1 cellular context compared by ENCODE assay signal in genomic region chr17:1899403-1900000, GRCh38.
TF ChIP-seq lines count a peak whose summit lies in the region.

No MANE protein-coding gene starts in this region.

TF ChIP-seq in SK-N-SH treated with all-trans-retinoic acid at 6 μM for 48 hours, 23 proteins besides CTCF, POLR2A, EP300 and RAD21 (continued from another document):
- no peak for TF ChIP-seq SNAI2 (CRISPR knock-in tag; IDR thresholded peaks at IDR 0.05)
- TF ChIP-seq ZNF565 (CRISPR knock-in tag; conservative IDR thresholded peaks at IDR 0.05; ENCODE audit: low read depth) = no peak
- no peak for TF ChIP-seq CREB5 (CRISPR knock-in tag; IDR thresholded peaks at IDR 0.05; ENCODE audit: low read depth)
- no peak for TF ChIP-seq ZNF8 (CRISPR knock-in tag; IDR thresholded peaks at IDR 0.05)
- no peak for TF ChIP-seq ZC3H10 (CRISPR knock-in tag; IDR thresholded peaks at IDR 0.05)
- no peak for TF ChIP-seq ZFP30 (CRISPR knock-in tag; IDR thresholded peaks at IDR 0.05)
- TF ChIP-seq ZFP3 (CRISPR knock-in tag; IDR thresholded peaks at IDR 0.05) = no peak
- TF ChIP-seq TCF4 (CRISPR knock-in tag; IDR thresholded peaks at IDR 0.05; ENCODE audit: borderline replicate concordance) = no peak
- TF ChIP-seq PPARA (CRISPR knock-in tag; IDR thresholded peaks at IDR 0.05; ENCODE audit: borderline replicate concordance) = no peak
- no peak for TF ChIP-seq RARB (CRISPR knock-in tag; IDR thresholded peaks at IDR 0.05)
- TF ChIP-seq BACH2 (CRISPR knock-in tag; IDR thresholded peaks at IDR 0.05; ENCODE audit: borderline replicate concordance) = no peak
TF ChIP-seq in SK-N-SH treated with all-trans-retinoic acid at 6 μM for 48 hours: peak in this region for 0.
